Comparison of ENCODE assay signal across 8 cellular contexts in the genomic region with DNA sequence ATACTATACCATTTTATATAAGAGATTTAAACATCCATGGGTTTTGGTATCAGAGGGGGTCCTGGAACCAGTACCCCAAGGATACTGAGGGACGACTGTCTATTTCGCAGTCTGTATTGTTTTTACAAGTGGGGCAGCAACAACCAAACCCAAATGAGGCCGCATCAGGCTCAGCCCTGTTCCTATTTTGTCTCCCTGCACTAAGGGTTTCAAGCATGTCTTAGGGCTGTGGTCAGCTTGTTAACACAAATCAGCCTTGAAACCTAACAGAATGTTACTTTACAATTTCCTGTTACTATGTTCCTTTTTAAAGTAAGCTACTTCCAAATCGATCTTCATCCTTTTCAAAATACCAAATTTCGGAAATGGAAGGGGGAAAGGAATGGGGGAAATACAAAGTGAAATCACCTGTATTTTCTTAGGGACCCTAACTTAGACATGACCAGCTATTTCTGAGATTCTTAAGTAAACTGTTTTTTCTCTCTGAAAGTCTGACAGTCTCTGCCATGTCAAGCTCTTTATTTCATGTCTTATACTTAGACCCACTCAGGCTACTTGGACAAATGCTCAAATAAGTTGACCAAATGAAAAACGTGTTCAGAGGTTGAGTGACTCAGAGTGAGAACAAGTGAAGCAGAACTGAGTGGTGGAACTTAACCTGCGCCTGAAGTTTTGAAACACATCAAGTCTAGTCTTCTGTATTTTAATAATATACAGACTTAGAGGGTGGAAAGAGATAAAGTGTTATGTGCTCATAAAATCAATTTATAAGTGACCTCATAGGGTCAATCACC.
A peak's percentile ranks its signal among the peaks of the same experiment; 100 is the strongest.
DNase-seq lines count a peak whose midpoint lies in the region; ATAC-seq and TF ChIP-seq lines count a peak whose summit lies in the region.

No MANE protein-coding gene starts in this region.

- POLR2A ChIA-PET in naive thymus-derived CD4-positive, alpha-beta T cell (lab: Charles Lee) = interaction anchor here (0.5 to 1.7 kb wide), 5 partner anchors 15 to 711 kb away, joined by 3 to 6 read pairs (median 3); partner anchors contain the start of genes C1GALT1 and GLCCI1

- H3K27ac Mint-ChIP-seq in naive thymus-derived CD4-positive, alpha-beta T cell = peak overlapping the region; percentile 70 to 92 (median 86)

- peak in 1 of 2 donors; percentile 4 for TF ChIP-seq POLR2A in Peyer's patch (IDR thresholded peaks at IDR 0.05)

- H3K4me3 ChIP-seq in Peyer's patch = peak overlapping the region in 2 of 4 donors; percentile 13 to 25
- H3K4me3 ChIP-seq in naive thymus-derived CD4-positive, alpha-beta T cell (ENCODE audit: low read length) = no peak overlapping the region

- peak overlapping the region; percentile 54 for H3K4me3 Mint-ChIP-seq in activated T-cell treated with anti-CD3 and anti-CD28 coated beads, Interleukin-2, amount 50 U/mL, for 4 hours
- peak overlapping the region; percentile 46 to 78 (median 71) for H3K4me3 Mint-ChIP-seq in naive thymus-derived CD4-positive, alpha-beta T cell

- CTCF ChIA-PET in naive thymus-derived CD4-positive, alpha-beta T cell (lab: Charles Lee) = interaction anchor here (0.7 to 1.0 kb wide), 3 partner anchors 14 to 153 kb away, joined by 3 to 5 read pairs (median 4); no protein-coding TSS in a partner anchor

- peak; percentile 23 to 53 for ATAC-seq in activated T-cell treated with anti-CD3 and anti-CD28 coated beads, Interleukin-2, amount 50 U/mL, for 4 hours
- ATAC-seq in HG02885 (IDR thresholded peaks at IDR 0.05; ENCODE audit: poor library complexity, unreplicated experiment) = peak; percentile 94
- ATAC-seq in naive thymus-derived CD4-positive, alpha-beta T cell = peak; percentile 60
- no peak for ATAC-seq in Right ventricle myocardium superior (ENCODE audit: poor library complexity)

- DNase-seq in activated T-cell treated with anti-CD3 and anti-CD28 coated beads, Interleukin-2, amount 50 U/mL, for 4 hours = no peak
- DNase-seq in activated T-cell treated with anti-CD3 and anti-CD28 coated beads for 4 hours (no peak), Peyer's patch (peak in 2 of 3 donors; percentile 32 to 60), ecto neural progenitor cell (ENCODE audit: low spot score) (no peak), Right ventricle myocardium superior (no peak), AG08396 (ENCODE audit: low spot score) (no peak)
- no peak for DNase-seq in naive thymus-derived CD4-positive, alpha-beta T cell

- H3K4me1 ChIP-seq in Peyer's patch = peaks cover 0 to 18% (median 4%) of the 10 kb centered on the region in 4 donors
- peaks cover 14 to 19% of the 10 kb centered on the region in 2 donors for H3K4me1 ChIP-seq in naive thymus-derived CD4-positive, alpha-beta T cell (ENCODE audit: control insufficient read depth in 2 of 2, insufficient read depth in 2 of 2, low read length in 2 of 2)

- peak overlapping the region; percentile 55 to 71 (median 70) for H3K27ac ChIP-seq in Peyer's patch
- H3K27ac ChIP-seq in naive thymus-derived CD4-positive, alpha-beta T cell (ENCODE audit: low read depth, low read length) = peak overlapping the region; percentile 62

- H3K4me1 Mint-ChIP-seq in activated T-cell treated with anti-CD3 and anti-CD28 coated beads, Interleukin-2, amount 50 U/mL, for 4 hours (ENCODE audit: low read depth) = peaks cover 38% of the 10 kb centered on the region
- peaks cover 10 to 64% (median 49%) of the 10 kb centered on the region in 7 donors for H3K4me1 Mint-ChIP-seq in naive thymus-derived CD4-positive, alpha-beta T cell

- TF ChIP-seq CTCF in Peyer's patch (IDR thresholded peaks at IDR 0.05) = no peak

- peaks cover 10% of the 10 kb centered on the region for H3K36me3 Mint-ChIP-seq in activated T-cell treated with anti-CD3 and anti-CD28 coated beads, Interleukin-2, amount 50 U/mL, for 4 hours (ENCODE audit: insufficient read depth)
- H3K36me3 Mint-ChIP-seq in naive thymus-derived CD4-positive, alpha-beta T cell = peaks cover 0 to 49% (median 9%) of the 10 kb centered on the region in 5 donors

- H3K9me3 Mint-ChIP-seq in activated T-cell treated with anti-CD3 and anti-CD28 coated beads, Interleukin-2, amount 50 U/mL, for 4 hours = peaks cover 6% of the 10 kb centered on the region
- peaks cover 0 to 21% (median 5%) of the 10 kb centered on the region in 11 donors for H3K9me3 Mint-ChIP-seq in naive thymus-derived CD4-positive, alpha-beta T cell

- H3K9me3 ChIP-seq in Peyer's patch = no peaks in the 10 kb centered on the region
- H3K9me3 ChIP-seq in naive thymus-derived CD4-positive, alpha-beta T cell (ENCODE audit: control insufficient read depth in 2 of 3, low read length in 3 of 3) = no peaks in the 10 kb centered on the region

- H3K27me3 Mint-ChIP-seq in activated T-cell treated with anti-CD3 and anti-CD28 coated beads, Interleukin-2, amount 50 U/mL, for 4 hours (ENCODE audit: low read depth) = no peaks in the 10 kb centered on the region
- no peaks in the 10 kb centered on the region for H3K27me3 Mint-ChIP-seq in naive thymus-derived CD4-positive, alpha-beta T cell

- H3K36me3 ChIP-seq in Peyer's patch = no peaks in the 10 kb centered on the region
- H3K36me3 ChIP-seq in naive thymus-derived CD4-positive, alpha-beta T cell (ENCODE audit: control insufficient read depth in 2 of 3, insufficient read depth in 3 of 3, low read length in 3 of 3) = peaks cover 0 to 3% (median 0%) of the 10 kb centered on the region in 3 experiments

- no peaks in the 10 kb centered on the region for H3K27me3 ChIP-seq in Peyer's patch
- no peaks in the 10 kb centered on the region for H3K27me3 ChIP-seq in naive thymus-derived CD4-positive, alpha-beta T cell (ENCODE audit: control insufficient read depth in 2 of 2, insufficient read depth in 2 of 2, low read length in 2 of 2)

- intact Hi-C loops in naive thymus-derived CD4-positive, alpha-beta T cell (cut with micrococcal nuclease) = loop anchor here (1.0 to 5.0 kb wide), 10 partner anchors 9 to 714 kb away; partner anchors contain the start of genes C1GALT1 (in 2 of the 2), GLCCI1 (in 1 of the 2), MIOS (in 1 of the 2) and UMAD1 (in 1 of the 2)
- intact Hi-C loops in Right ventricle myocardium superior (cut with DNase I) = no loop called here

Comparison
In these comparisons a context has a peak if more than half of its experiments do, and no peak if none do; other contexts are left out.
1. DNase-seq: peak in Peyer's patch (2 of 3); none in activated T-cell treated with anti-CD3 and anti-CD28 coated beads, Interleukin-2, amount 50 U/mL, for 4 hours (single experiment), activated T-cell treated with anti-CD3 and anti-CD28 coated beads for 4 hours (single experiment), naive thymus-derived CD4-positive, alpha-beta T cell (0 of 9), ecto neural progenitor cell (single experiment), Right ventricle myocardium superior (single experiment) and AG08396 (single experiment).